Comparison of ENCODE assay signal across 8 cellular contexts in genomic region chr6:13485303-13485702, GRCh38. TPM values are rescaled to one million over a fixed set of nuclear protein-coding genes. Genes with fewer than 3 reads are reported as not detected.
DNase-seq lines count a peak whose midpoint lies in the region; ATAC-seq and TF ChIP-seq lines count a peak whose summit lies in the region.

No MANE protein-coding gene starts in this region.

- peaks cover 0 to 3% (median 0%) of the 10 kb centered on the region in 5 experiments for H3K9me3 Mint-ChIP-seq in brain
- no peaks in the 10 kb centered on the region for H3K9me3 Mint-ChIP-seq in memory B cell

- H3K4me3 ChIP-seq in cardiac muscle cell (peak overlapping the region; percentile 84), urinary bladder (ENCODE audit: low read depth, low read length) (peak overlapping the region; percentile 93)

- 70% methylated on average over 4 of the region's 4 CpGs for WGBS in urinary bladder

- DNase-seq in cardiac muscle cell (ENCODE audit: low read depth in 1 of 2, low spot score in 1 of 2) (no peak), left ventricle myocardium superior (no peak), memory B cell (ENCODE audit: low spot score in 2 of 2) (no peak), DMS 273 (lab: John Stamatoyannopoulos, UW; ENCODE audit: unreplicated experiment) (no peak)

- peak overlapping the region; percentile 96 to 99 (median 98) for H3K4me3 Mint-ChIP-seq in brain
- peak overlapping the region; percentile 95 for H3K4me3 Mint-ChIP-seq in memory B cell

- H3K27me3 ChIP-seq in cardiac muscle cell: peaks cover 15% of the 10 kb centered on the region

- H3K36me3 Mint-ChIP-seq in brain (no peaks in the 10 kb centered on the region), memory B cell (peaks cover 5% of the 10 kb centered on the region)

- intact Hi-C loops in left ventricle myocardium superior (cut with micrococcal nuclease): no loop called here

- H3K27ac ChIP-seq in cardiac muscle cell (no peak overlapping the region), urinary bladder (ENCODE audit: low read depth) (no peak overlapping the region)

- no peak for TF ChIP-seq CTCF in cardiac muscle cell (IDR thresholded peaks at IDR 0.05; ENCODE audit: low read depth, low read length)
- TF ChIP-seq CTCF in brain (conservative IDR thresholded peaks at IDR 0.05): no peak

- ATAC-seq in left ventricle myocardium superior: no peak
- no peak for ATAC-seq in memory B cell (ENCODE audit: low read depth)
- no peak for ATAC-seq in HG03354 (IDR thresholded peaks at IDR 0.05; ENCODE audit: poor library complexity, severe bottlenecking, unreplicated experiment)
- ATAC-seq in activated CD4-positive, CD25-positive, alpha-beta regulatory T cell treated with anti-CD3 and anti-CD28 coated beads, Interleukin-2, amount 50 U/mL, for 24 hours: no peak

- peaks cover 12% of the 10 kb centered on the region for H3K4me1 ChIP-seq in cardiac muscle cell (ENCODE audit: low read depth)
- H3K4me1 ChIP-seq in urinary bladder (ENCODE audit: insufficient read depth): no peaks in the 10 kb centered on the region

- H3K4me1 Mint-ChIP-seq in brain (peaks cover 39% of the 10 kb centered on the region), memory B cell (peaks cover 38% of the 10 kb centered on the region)

- peaks cover 32% of the 10 kb centered on the region for H3K27me3 Mint-ChIP-seq in brain
- no peaks in the 10 kb centered on the region for H3K27me3 Mint-ChIP-seq in memory B cell

- H3K36me3 ChIP-seq in cardiac muscle cell (no peaks in the 10 kb centered on the region), urinary bladder (ENCODE audit: insufficient read depth) (no peaks in the 10 kb centered on the region)

- H3K27ac Mint-ChIP-seq in brain (peak overlapping the region in 4 of 5 experiments; percentile 71 to 97 (median 96)), memory B cell (peak overlapping the region; percentile 89)

- no peaks in the 10 kb centered on the region for H3K9me3 ChIP-seq in cardiac muscle cell (ENCODE audit: low read depth)

RNA-seq across cellular contexts. Expression of gene GFOD1, which starts 2.1 kb away (rescaled TPM):
- 16.2 and 27.4 TPM in 2 replicates for total RNA-seq in cardiac muscle cell
- 22.7 and 30.5 TPM in 2 replicates for polyA plus RNA-seq in cardiac muscle cell
- 33.7 TPM for total RNA-seq in left ventricle myocardium superior
- polyA plus RNA-seq in brain (ENCODE audit: insufficient read depth, low read depth, low replicate concordance): 5.4 TPM
- total RNA-seq in urinary bladder: 13.7 TPM
- polyA plus RNA-seq in urinary bladder: 9.8 TPM
